In the genomic region with DNA sequence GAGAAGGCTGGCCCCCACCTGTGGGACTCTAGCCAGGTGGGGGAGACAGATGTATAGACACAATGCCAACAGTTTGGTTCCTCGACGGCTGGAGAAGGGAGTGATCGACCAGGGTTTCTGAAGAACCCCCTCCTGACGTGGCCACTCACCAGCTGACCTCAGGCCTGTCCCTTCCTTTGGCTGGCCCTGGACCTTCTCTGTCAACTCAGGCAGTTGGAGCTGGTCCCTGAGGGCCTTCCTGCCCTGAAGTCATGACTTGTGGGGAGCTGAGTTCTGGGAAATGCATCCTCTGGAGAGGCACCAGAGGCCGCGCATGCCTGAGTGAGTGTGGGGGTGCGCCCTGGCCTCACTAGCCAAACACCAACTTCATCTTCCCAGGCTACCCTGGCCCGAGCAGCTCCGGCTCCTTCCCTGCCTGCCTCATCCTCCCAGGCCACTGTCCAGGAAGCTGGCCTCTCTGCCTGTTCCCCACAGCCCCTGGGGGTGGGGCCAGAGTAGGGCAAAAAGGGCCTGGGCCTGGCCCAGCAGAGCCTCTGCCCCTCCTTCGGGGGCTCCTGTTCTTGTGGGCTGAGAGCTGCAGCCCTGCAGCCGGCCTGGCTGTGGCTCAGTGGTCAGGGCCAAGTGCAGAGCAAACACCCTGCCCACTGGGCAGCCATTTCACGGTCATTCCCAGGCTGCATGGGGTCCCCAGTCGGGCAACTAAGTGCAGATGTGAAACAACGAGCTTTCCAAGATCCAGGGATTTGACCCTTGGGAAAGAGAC, we compare ENCODE assay signal across 1 cellular context.
TF ChIP-seq lines count a peak whose summit lies in the region.

No MANE protein-coding gene starts in this region.

TF ChIP-seq in H1, 55 proteins besides CTCF, POLR2A, EP300 and RAD21:
- no peak for TF ChIP-seq RBBP5 (IDR thresholded peaks at IDR 0.05; ENCODE audit: borderline replicate concordance, low read depth, low read length)
- no peak for TF ChIP-seq TAF1 (IDR thresholded peaks at IDR 0.05; ENCODE audit: low read depth, low read length)
- TF ChIP-seq CREB1 (IDR thresholded peaks at IDR 0.05), result no peak
- no peak for TF ChIP-seq SAP30 (IDR thresholded peaks at IDR 0.05; ENCODE audit: insufficient read depth, insufficient replicate concordance, low read length)
- no peak for TF ChIP-seq CBX8 (IDR thresholded peaks at IDR 0.05; ENCODE audit: borderline replicate concordance, low read depth, low read length)
- TF ChIP-seq BACH1 (IDR thresholded peaks at IDR 0.05; ENCODE audit: low read length), result no peak
- no peak for TF ChIP-seq CHD2 (IDR thresholded peaks at IDR 0.05; ENCODE audit: low read length)
TF ChIP-seq in H1: peak in this region for 0.
